15 cellular contexts compared by ENCODE assay signal in the genomic region with DNA sequence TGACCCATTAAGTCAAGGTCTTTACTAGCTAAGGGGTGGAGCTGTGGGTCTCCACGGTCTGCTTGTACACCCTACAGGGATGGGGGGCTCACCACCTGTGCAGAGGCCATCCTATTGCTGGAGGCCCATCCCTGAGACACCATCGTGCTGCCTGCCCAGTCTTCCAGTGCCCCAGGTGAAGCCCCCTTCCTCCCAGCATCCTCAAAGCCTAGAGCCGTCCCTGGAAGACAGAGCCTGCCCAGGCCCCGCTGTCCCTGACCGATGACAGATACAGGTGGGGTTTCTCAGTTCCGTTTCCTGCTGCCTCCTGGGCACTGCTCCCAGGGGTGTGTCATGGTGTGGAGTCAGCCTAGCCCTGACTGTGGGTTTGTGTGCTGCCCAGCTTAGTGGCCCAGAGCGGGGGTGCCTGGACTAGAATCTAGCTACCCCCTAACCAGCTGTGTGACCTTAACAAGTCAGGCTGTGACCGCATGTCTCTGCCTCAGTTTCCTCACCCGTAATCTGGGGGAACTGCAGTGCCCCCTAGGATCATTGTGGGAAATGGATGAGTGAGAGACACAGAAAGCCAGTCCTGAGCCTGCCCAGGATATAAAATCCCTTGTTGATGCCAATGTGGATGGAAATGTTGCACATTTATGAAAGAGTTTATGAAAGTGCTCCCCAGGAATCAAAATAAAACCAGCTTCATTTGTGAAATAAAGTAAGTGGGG. TPM values are rescaled to one million over a fixed set of nuclear protein-coding genes. Genes with fewer than 3 reads are reported as not detected.
DNase-seq lines count a peak whose midpoint lies in the region; TF ChIP-seq lines count a peak whose summit lies in the region.
"Had no signal": no experiment of that assay in that cellular context is flagged by ENCODE, and none has a peak within 500 bp of the region (broad histone marks: within the 10 kb centered on the region; RNA-seq: fewer than 3 reads in every experiment).

No MANE protein-coding gene starts in this region.

- peaks cover 16% of the 10 kb centered on the region for H3K36me3 Mint-ChIP-seq in Calu3 (ENCODE audit: insufficient read depth, unreplicated experiment)
- H3K36me3 Mint-ChIP-seq: naive B cell, T-cell had no signal

- no peak for TF ChIP-seq POLR2A in stomach (IDR thresholded peaks at IDR 0.05)

- POLR2A ChIA-PET in PC-9 (lab: Charles Lee; ENCODE audit: unreplicated experiment): no interaction called here

- in situ Hi-C loops in mammary epithelial cell (cut with MboI; ENCODE audit: low sequenced_read_pairs in 2 of 2): no loop called here

- peaks cover 18% of the 10 kb centered on the region for H3K27me3 ChIP-seq in osteoblast (ENCODE audit: insufficient read depth, low read length)
- peaks cover 52% of the 10 kb centered on the region for H3K27me3 ChIP-seq in PC-9 (ENCODE audit: insufficient read depth, low read depth)
- peaks cover 0 to 24% (median 11%) of the 10 kb centered on the region in 3 donors for H3K27me3 ChIP-seq in stomach
- H3K27me3 ChIP-seq in mammary epithelial cell (ENCODE audit: insufficient read depth, low read length): no peaks in the 10 kb centered on the region

- no peaks in the 10 kb centered on the region for H3K9me3 Mint-ChIP-seq in Calu3 (ENCODE audit: low read depth, unreplicated experiment)
- H3K9me3 Mint-ChIP-seq: effector memory CD8-positive, alpha-beta T cell; naive B cell; stimulated activated naive CD8-positive, alpha-beta T cell treated with anti-CD3 and anti-CD28 coated beads, Interleukin-15, Interleukin-2, amounts not matched to agents 100 ng/mL and 50 ng/mL, for 24 hours; T-cell had no signal

- TF ChIP-seq EP300 in stomach (IDR thresholded peaks at IDR 0.05): no peak

- H3K4me2 ChIP-seq in osteoblast (ENCODE audit: insufficient read depth, low read length) (no peak overlapping the region), PC-9 (no peak overlapping the region), mammary epithelial cell (ENCODE audit: insufficient read depth, low read depth, low read length) (no peak overlapping the region)

- H3K27ac ChIP-seq in osteoblast (ENCODE audit: low read depth, low read length) (no peak overlapping the region), PC-9 (no peak overlapping the region), stomach (no peak overlapping the region), mammary epithelial cell (ENCODE audit: insufficient read depth, low read depth, low read length) (no peak overlapping the region)
- H3K27ac ChIP-seq: brain microvascular endothelial cell, sigmoid colon had no signal

- no peak overlapping the region for H3K27ac Mint-ChIP-seq in Calu3 (ENCODE audit: unreplicated experiment)
- H3K27ac Mint-ChIP-seq: effector memory CD8-positive, alpha-beta T cell; stimulated activated naive CD8-positive, alpha-beta T cell treated with anti-CD3 and anti-CD28 coated beads, Interleukin-15, Interleukin-2, amounts not matched to agents 100 ng/mL and 50 ng/mL, for 24 hours; T-cell had no signal

- peak; percentile 27 for DNase-seq in Calu3
- DNase-seq in HPDE6-E6E7 (ENCODE audit: extremely low spot score): peak; percentile 55
- DNase-seq in epithelial cell of esophagus (ENCODE audit: low read depth): peak; percentile 63
- peak; percentile 84 for DNase-seq in osteoblast (ENCODE audit: insufficient read length, low spot score, missing footprints)
- DNase-seq in PC-9: no peak
- no peak for DNase-seq in stomach
- DNase-seq in mammary epithelial cell: no peak
- DNase-seq: brain microvascular endothelial cell; effector memory CD8-positive, alpha-beta T cell; naive B cell; NCI-H1092; NCI-H446; sigmoid colon had no signal

- H4K20me1 ChIP-seq in osteoblast (ENCODE audit: insufficient read depth, low read length) (peaks cover 17% of the 10 kb centered on the region), PC-9 (ENCODE audit: insufficient read depth) (no peaks in the 10 kb centered on the region), mammary epithelial cell (ENCODE audit: insufficient read depth, low read length) (no peaks in the 10 kb centered on the region)

- CTCF ChIA-PET in Calu3 (lab: Charles Lee) (no interaction called here), PC-9 (lab: Charles Lee) (no interaction called here), mammary epithelial cell (lab: Charles Lee; ENCODE audit: low non-redundant PET) (no interaction called here)

- WGBS in stomach, 5 donors: 64 to 78% (median 74%) methylated on average over 6 to 9 of the region's 9 CpGs
- 78% methylated on average over 7 of the region's 9 CpGs for WGBS in mammary epithelial cell (ENCODE audit: low coverage, missing lambda C conversion rate)

- H3K27me3 Mint-ChIP-seq in Calu3 (ENCODE audit: unreplicated experiment): peaks cover 62% of the 10 kb centered on the region
- H3K27me3 Mint-ChIP-seq: stimulated activated naive CD8-positive, alpha-beta T cell treated with anti-CD3 and anti-CD28 coated beads, Interleukin-15, Interleukin-2, amounts not matched to agents 100 ng/mL and 50 ng/mL, for 24 hours had no signal

- H2AFZ ChIP-seq in osteoblast (ENCODE audit: low read length) (no peak overlapping the region), PC-9 (no peak overlapping the region), mammary epithelial cell (ENCODE audit: low read depth, low read length) (no peak overlapping the region)

- H3K9me3 ChIP-seq in osteoblast (ENCODE audit: low read depth, low read length) (no peaks in the 10 kb centered on the region), PC-9 (ENCODE audit: insufficient read depth, low read depth) (no peaks in the 10 kb centered on the region), stomach (no peaks in the 10 kb centered on the region), mammary epithelial cell (replicated peaks; ENCODE audit: insufficient read depth, low read length) (no peaks in the 10 kb centered on the region)
- H3K9me3 ChIP-seq: sigmoid colon had no signal

- TF ChIP-seq CTCF in Calu3 (IDR thresholded peaks at IDR 0.05; ENCODE audit: unreplicated experiment): no peak
- no peak for TF ChIP-seq CTCF in epithelial cell of esophagus (IDR thresholded peaks at IDR 0.05; ENCODE audit: insufficient read depth, low read depth, low read length, missing control alignments)
- no peak for TF ChIP-seq CTCF in osteoblast (IDR thresholded peaks at IDR 0.05; ENCODE audit: extremely low read depth, low read depth, low read length)
- TF ChIP-seq CTCF in PC-9 (conservative IDR thresholded peaks at IDR 0.05): no peak
- no peak for TF ChIP-seq CTCF in stomach (IDR thresholded peaks at IDR 0.05)
- TF ChIP-seq CTCF in mammary epithelial cell (conservative IDR thresholded peaks at IDR 0.05 in 1 of 2, IDR thresholded peaks at IDR 0.05 in 1 of 2; ENCODE audit: extremely low read depth in 1 of 2, insufficient read depth in 1 of 2, low read depth in 1 of 2, low read length in 2 of 2): no peak

- no peaks in the 10 kb centered on the region for H3K9me2 ChIP-seq in PC-9 (ENCODE audit: insufficient read depth)

- H3K9ac ChIP-seq in mammary epithelial cell (ENCODE audit: insufficient read depth, low read length): no peak overlapping the region

- H3K4me1 ChIP-seq in osteoblast (ENCODE audit: insufficient read depth, low read length): peaks cover 12% of the 10 kb centered on the region
- peaks cover 17% of the 10 kb centered on the region for H3K4me1 ChIP-seq in PC-9 (replicated peaks; ENCODE audit: insufficient read depth)
- peaks cover 12 to 24% (median 24%) of the 10 kb centered on the region in 4 donors for H3K4me1 ChIP-seq in stomach
- peaks cover 9% of the 10 kb centered on the region for H3K4me1 ChIP-seq in mammary epithelial cell (ENCODE audit: insufficient read depth, low read length)

- no peak overlapping the region for H3K4me3 ChIP-seq in epithelial cell of esophagus (ENCODE audit: low read length)
- H3K4me3 ChIP-seq in osteoblast (ENCODE audit: insufficient read depth, low read length): no peak overlapping the region
- no peak overlapping the region for H3K4me3 ChIP-seq in PC-9
- no peak overlapping the region for H3K4me3 ChIP-seq in stomach
- no peak overlapping the region for H3K4me3 ChIP-seq in mammary epithelial cell (replicated peaks in 1 of 3; ENCODE audit: insufficient read depth in 1 of 3, low read depth in 2 of 3, low read length in 3 of 3)
- H3K4me3 ChIP-seq: sigmoid colon had no signal

- dilution Hi-C loops in mammary epithelial cell (cut with HindIII; ENCODE audit: low sequenced_read_pairs): loop anchor here (5.0 kb wide), 1 partner anchor 64 kb away; no protein-coding TSS in a partner anchor

- peaks cover 27% of the 10 kb centered on the region for H3K79me2 ChIP-seq in osteoblast (ENCODE audit: insufficient read depth, low read length)
- peaks cover 25% of the 10 kb centered on the region for H3K79me2 ChIP-seq in PC-9 (ENCODE audit: low read depth)
- peaks cover 27% of the 10 kb centered on the region for H3K79me2 ChIP-seq in mammary epithelial cell (ENCODE audit: insufficient read depth, low read length)

- no peaks in the 10 kb centered on the region for H3F3A ChIP-seq in PC-9 (ENCODE audit: insufficient read depth, low read depth)

- intact Hi-C loops in Calu3 (cut with micrococcal nuclease; ENCODE audit: unreplicated experiment) (no loop called here), PC-9 (cut with micrococcal nuclease; ENCODE audit: unreplicated experiment) (no loop called here), stomach (cut with DNase I; ENCODE audit: low total_unique reads) (no loop called here), mammary epithelial cell (cut with micrococcal nuclease) (no loop called here)

- H3K4me3 Mint-ChIP-seq in Calu3 (ENCODE audit: low read depth, unreplicated experiment): no peak overlapping the region

- peaks cover 13% of the 10 kb centered on the region for H3K4me1 Mint-ChIP-seq in Calu3 (ENCODE audit: low read depth, unreplicated experiment)

- H3K36me3 ChIP-seq in osteoblast (ENCODE audit: insufficient read depth, low read length) (peaks cover 3% of the 10 kb centered on the region), PC-9 (ENCODE audit: low read depth) (0 out of 2 replicates have a peak, but pooled peaks cover 3% of the 10 kb centered on the region), stomach (peaks cover 4 to 8% (median 5%) of the 10 kb centered on the region in 4 donors), mammary epithelial cell (ENCODE audit: insufficient read depth, low read length) (no peaks in the 10 kb centered on the region)
- H3K36me3 ChIP-seq: brain microvascular endothelial cell had no signal

- BruUV-seq in Calu3 (replicated peaks; lab: Mats Ljungman, UMichigan) (no TSS peak), PC-9 (replicated peaks; lab: Mats Ljungman, UMichigan) (no TSS peak), mammary epithelial cell (replicated peaks; lab: Mats Ljungman, UMichigan) (no TSS peak)

RNA-seq across cellular contexts. Expression of gene OTOS, which starts 2.0 kb away (rescaled TPM):
- not detected in 2 replicates for total RNA-seq in Calu3 (2022)
- total RNA-seq in osteoblast: not detected in 2 replicates
- not detected in 2 replicates for total RNA-seq in PC-9 (2021)
- not detected for total RNA-seq in stomach
- polyA plus RNA-seq in stomach: not detected
- not detected for total RNA-seq in mammary epithelial cell
- polyA plus RNA-seq in mammary epithelial cell: not detected
- polyA minus RNA-seq in mammary epithelial cell: not detected
- total RNA-seq: sigmoid colon, T-cell had no signal
- polyA plus RNA-seq: sigmoid colon had no signal

RNA-seq across cellular contexts. Expression of gene COPS9, which starts 2.3 kb away (rescaled TPM):
- total RNA-seq in Calu3 (2022): 94.4 and 106 TPM in 2 replicates
- 70.2 and 84.9 TPM in 2 replicates for total RNA-seq in osteoblast
- total RNA-seq in PC-9 (2021): 202 and 256 TPM in 2 replicates
- total RNA-seq in stomach: 100 to 1,000 TPM in 2 of 5 donors, 10 to 100 TPM in 3; 40.6 to 168 (median 80.9) TPM
- 100 to 1,000 TPM; 328 to 582 (median 573) TPM for polyA plus RNA-seq in stomach
- 100 to 1,000 TPM in 1 of 2 donors, 10 to 100 TPM in 1; 40.2 to 142 TPM for total RNA-seq in mammary epithelial cell
- 205 TPM for polyA plus RNA-seq in mammary epithelial cell
- polyA minus RNA-seq in mammary epithelial cell: 21.3 TPM

Comparison
In these comparisons a context has a peak if more than half of its experiments do, and no peak if none do; other contexts are left out.
1. DNase-seq: peak in Calu3 (single experiment), HPDE6-E6E7 (single experiment), epithelial cell of esophagus (single experiment) and osteoblast (single experiment); none in PC-9 (0 of 2), stomach (single experiment) and mammary epithelial cell (single experiment).